ENCODE assay signal across 7 cellular contexts in the genomic region with DNA sequence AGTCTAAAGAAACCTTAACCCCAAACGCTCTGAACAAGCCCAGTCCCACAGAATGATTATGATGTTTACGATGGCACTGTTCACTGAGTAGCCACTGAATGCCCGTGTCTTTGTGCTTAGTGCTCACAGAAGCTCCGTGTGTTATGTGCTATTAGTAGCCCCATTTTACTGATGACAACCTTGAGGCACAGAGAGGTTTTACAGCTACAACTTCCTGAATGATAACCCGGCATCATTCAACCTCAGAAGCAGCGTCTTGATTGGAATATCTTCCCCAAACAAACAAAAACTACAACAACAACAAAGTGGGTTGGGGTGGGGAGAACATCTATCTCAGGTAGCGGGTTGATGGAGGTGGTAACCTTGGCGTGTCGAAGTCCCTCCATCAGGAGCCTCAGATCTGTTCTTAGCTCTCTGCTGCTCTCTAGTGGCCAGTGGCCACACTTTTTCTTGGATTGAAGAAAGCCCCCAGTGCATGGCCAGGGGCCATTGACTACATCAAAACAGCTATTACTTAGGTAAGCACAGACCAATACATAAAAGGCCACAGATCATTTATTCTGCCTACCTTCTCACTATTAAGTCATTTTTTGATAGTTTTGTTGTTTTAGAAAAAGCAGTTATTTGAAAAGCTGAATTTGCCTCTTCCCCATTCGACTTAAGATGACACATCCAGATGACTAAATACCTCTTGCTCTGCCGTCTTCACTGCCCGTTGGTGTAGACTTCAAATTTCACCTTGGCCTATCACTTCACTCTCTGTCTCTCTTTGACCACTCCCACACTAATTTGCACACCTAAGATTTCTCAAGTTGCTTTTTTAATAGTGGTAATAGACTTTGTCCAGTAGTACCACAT.
DNase-seq lines count a peak whose midpoint lies in the region; ATAC-seq and TF ChIP-seq lines count a peak whose summit lies in the region.

No MANE protein-coding gene starts in this region.

- ATAC-seq in GM19468 (IDR thresholded peaks at IDR 0.05; ENCODE audit: extremely low read depth, unreplicated experiment), result peak; percentile 32
- ATAC-seq in stimulated activated naive B cell treated with anti-CD40 and anti-IgM and Interleukin-4, amounts not matched to agents 10 μg/mL and 1 μg/mL and 100 μg/mL, for 72 hours (replicated peaks), result peak; percentile 72 to 77

- no TSS peak for BruUV-seq in OCI-LY7 (replicated peaks; lab: Mats Ljungman, UMichigan)

- POLR2A ChIA-PET in OCI-LY7 (lab: Charles Lee), result interaction anchor here (0.5 to 2.2 kb wide), 6 partner anchors 12 to 962 kb away, joined by 3 to 5 read pairs (median 3); no protein-coding TSS in a partner anchor

- TF ChIP-seq CTCF in OCI-LY7 (conservative IDR thresholded peaks at IDR 0.05; ENCODE audit: low read length) (peak; percentile 92), brain microvascular endothelial cell (IDR thresholded peaks at IDR 0.05; ENCODE audit: low read depth, low read length, missing control alignments) (peak; percentile 66), kidney epithelial cell (IDR thresholded peaks at IDR 0.05; ENCODE audit: insufficient read depth, low read length, poor library complexity, severe bottlenecking) (peak; percentile 76)

- H3K4me2 ChIP-seq in OCI-LY7 (ENCODE audit: low read length), result peak overlapping the region; percentile 46

- H4K20me1 ChIP-seq in OCI-LY7 (ENCODE audit: insufficient read depth, low read length), result no peaks in the 10 kb centered on the region

- CTCF ChIA-PET in OCI-LY7 (lab: Charles Lee; ENCODE audit: unreplicated experiment), result interaction anchor here (0.7 kb wide), 1 partner anchor 219 kb away, joined by 3 read pairs; no protein-coding TSS in a partner anchor

- H3K27me3 ChIP-seq in brain microvascular endothelial cell (replicated peaks) (no peaks in the 10 kb centered on the region), kidney epithelial cell (ENCODE audit: control insufficient read depth, insufficient read depth, low read length) (no peaks in the 10 kb centered on the region)

- DNase-seq in GDM1 (lab: John Stamatoyannopoulos, UW) (peak; percentile 30), HT-29 (ENCODE audit: low spot score) (peak; percentile 57), OCI-LY7 (ENCODE audit: low spot score) (peak; percentile 83), brain microvascular endothelial cell (peak; percentile 1), kidney epithelial cell (ENCODE audit: low read depth) (no peak)
- DNase-seq in stimulated activated naive B cell treated with anti-CD40 and anti-IgM and Interleukin-4, amounts not matched to agents 10 μg/mL and 1 μg/mL and 100 μg/mL, for 72 hours, result peak; percentile 24

- in situ Hi-C loops in brain microvascular endothelial cell (cut with HindIII; ENCODE audit: low pct_ligation_motif_present, low sequenced_read_pairs), result no loop called here

- H3K36me3 Mint-ChIP-seq in stimulated activated naive B cell treated with anti-CD40 and anti-IgM and Interleukin-4, amounts not matched to agents 10 μg/mL and 1 μg/mL and 100 μg/mL, for 72 hours, result no peaks in the 10 kb centered on the region

- H3K4me3 Mint-ChIP-seq in stimulated activated naive B cell treated with anti-CD40 and anti-IgM and Interleukin-4, amounts not matched to agents 10 μg/mL and 1 μg/mL and 100 μg/mL, for 72 hours, result no peak overlapping the region

- intact Hi-C loops in OCI-LY7 (cut with micrococcal nuclease; ENCODE audit: unreplicated experiment), result loop anchor here (2.0 to 5.0 kb wide), 2 partner anchors 549 to 1154 kb away; no protein-coding TSS in a partner anchor

- H3K4me1 ChIP-seq in OCI-LY7 (ENCODE audit: insufficient read depth, low read length, poor library complexity, severe bottlenecking), result peaks cover 29% of the 10 kb centered on the region

- no peaks in the 10 kb centered on the region for H3K4me1 Mint-ChIP-seq in stimulated activated naive B cell treated with anti-CD40 and anti-IgM and Interleukin-4, amounts not matched to agents 10 μg/mL and 1 μg/mL and 100 μg/mL, for 72 hours

- H3K9me3 Mint-ChIP-seq in stimulated activated naive B cell treated with anti-CD40 and anti-IgM and Interleukin-4, amounts not matched to agents 10 μg/mL and 1 μg/mL and 100 μg/mL, for 72 hours, result peaks cover 8% of the 10 kb centered on the region in 2 donors

- peaks cover 0 to 7% of the 10 kb centered on the region in 2 donors for H3K27me3 Mint-ChIP-seq in stimulated activated naive B cell treated with anti-CD40 and anti-IgM and Interleukin-4, amounts not matched to agents 10 μg/mL and 1 μg/mL and 100 μg/mL, for 72 hours

- H3K9me3 ChIP-seq in OCI-LY7 (ENCODE audit: low read length), result peaks cover 10% of the 10 kb centered on the region; the same call in 1 of the 2 replicates

- H3K36me3 ChIP-seq in OCI-LY7 (ENCODE audit: insufficient read depth, low read length), result no peaks in the 10 kb centered on the region
- H3K36me3 ChIP-seq in brain microvascular endothelial cell (replicated peaks), result no peaks in the 10 kb centered on the region
- H3K36me3 ChIP-seq in kidney epithelial cell (ENCODE audit: control insufficient read depth, insufficient read depth, low read length), result no peaks in the 10 kb centered on the region

- H3K9me2 ChIP-seq in OCI-LY7 (ENCODE audit: insufficient read depth, low read length), result no peaks in the 10 kb centered on the region

- no peaks in the 10 kb centered on the region for H3K79me2 ChIP-seq in OCI-LY7 (ENCODE audit: insufficient read depth, low read depth, low read length)

- peak overlapping the region; percentile 85 for H2AFZ ChIP-seq in OCI-LY7 (ENCODE audit: low read length)

- peak overlapping the region; percentile 28 for H3K27ac ChIP-seq in OCI-LY7 (ENCODE audit: low read depth, low read length, poor library complexity, severe bottlenecking)
- no peak overlapping the region for H3K27ac ChIP-seq in brain microvascular endothelial cell

- H3K27ac Mint-ChIP-seq in stimulated activated naive B cell treated with anti-CD40 and anti-IgM and Interleukin-4, amounts not matched to agents 10 μg/mL and 1 μg/mL and 100 μg/mL, for 72 hours, result no peak overlapping the region

- H3K4me3 ChIP-seq in OCI-LY7 (ENCODE audit: low read depth, low read length, poor library complexity, severe bottlenecking) (no peak overlapping the region), brain microvascular endothelial cell (ENCODE audit: low read depth, low read length) (no peak overlapping the region), kidney epithelial cell (ENCODE audit: low read depth, low read length) (no peak overlapping the region)
